ENCODE assay signal across 8 cellular contexts in genomic region chr6:54267798-54268197, GRCh38. TPM values are rescaled to one million over a fixed set of nuclear protein-coding genes. Genes with fewer than 3 reads are reported as not detected.
DNase-seq lines count a peak whose midpoint lies in the region; ATAC-seq, FAIRE-seq and TF ChIP-seq lines count a peak whose summit lies in the region.

No MANE protein-coding gene starts in this region.

- no peaks in the 10 kb centered on the region for H3F3A ChIP-seq in neural progenitor cell (ENCODE audit: low read depth)

- peaks cover 2% of the 10 kb centered on the region for H3K4me1 ChIP-seq in neural progenitor cell

- no peak overlapping the region for H2AFZ ChIP-seq in neural progenitor cell (replicated peaks)

- H3K36me3 ChIP-seq in bronchial epithelial cell (ENCODE audit: control insufficient read depth, insufficient read depth, low read length) (no peaks in the 10 kb centered on the region), neural progenitor cell (no peaks in the 10 kb centered on the region)

- H3K79me2 ChIP-seq in neural progenitor cell (ENCODE audit: low read depth), result no peaks in the 10 kb centered on the region

- H3K9me3 Mint-ChIP-seq in neural progenitor cell, result no peaks in the 10 kb centered on the region

- no peaks in the 10 kb centered on the region for H3K4me1 Mint-ChIP-seq in neural progenitor cell

- no peaks in the 10 kb centered on the region for H3K27me3 Mint-ChIP-seq in neural progenitor cell (ENCODE audit: insufficient read depth, low read depth)

- no peak overlapping the region for H3K4me2 ChIP-seq in neural progenitor cell

- FAIRE-seq in bronchial epithelial cell (lab: Jason Lieb, UNC), result no peak

- TF ChIP-seq CTCF in bronchial epithelial cell (IDR thresholded peaks at IDR 0.05; ENCODE audit: insufficient read depth, low read length, severe bottlenecking), result peak; percentile 42
- TF ChIP-seq CTCF in neural progenitor cell (IDR thresholded peaks at IDR 0.05), result peak; percentile 70

- H3K4me3 ChIP-seq in bronchial epithelial cell (ENCODE audit: low read depth, low read length), result no peak overlapping the region
- no peak overlapping the region for H3K4me3 ChIP-seq in neural progenitor cell

- no peaks in the 10 kb centered on the region for H3K9me3 ChIP-seq in neural progenitor cell (ENCODE audit: low read depth)

- no peak overlapping the region for H3K27ac ChIP-seq in neural progenitor cell

- no peaks in the 10 kb centered on the region for H3K36me3 Mint-ChIP-seq in neural progenitor cell

- no peak for ATAC-seq in esophagus mucosa
- ATAC-seq in HG03565 (IDR thresholded peaks at IDR 0.05; ENCODE audit: unreplicated experiment), result no peak

- no peak overlapping the region for H3K27ac Mint-ChIP-seq in neural progenitor cell

- H3K4me3 Mint-ChIP-seq in neural progenitor cell, result no peak overlapping the region

- H3K9ac ChIP-seq in neural progenitor cell, result no peak overlapping the region

- H3K27me3 ChIP-seq in bronchial epithelial cell (ENCODE audit: control insufficient read depth, insufficient read depth, low read length) (no peaks in the 10 kb centered on the region), neural progenitor cell (no peaks in the 10 kb centered on the region)

- no peaks in the 10 kb centered on the region for H4K20me1 ChIP-seq in neural progenitor cell (ENCODE audit: low read depth)

- peak; percentile 2 for DNase-seq in stimulated activated CD4-positive, alpha-beta T cell treated with anti-CD3 and anti-CD28 coated beads, Interleukin-15, amount 100 ng/mL, for 24 hours
- no peak for DNase-seq in stimulated activated CD4-positive, alpha-beta T cell treated with anti-CD3 and anti-CD28 coated beads, Interleukin-1b, Interleukin-23, amount 100 ng/mL, for 48 hours
- DNase-seq in NCI-H1105 treated with DMSO at 0.1 percent for 48 hours (lab: John Stamatoyannopoulos, UW), result peak; percentile 36
- DNase-seq in bronchial epithelial cell (ENCODE audit: low read depth), result peak; percentile 59
- peak; percentile 73 for DNase-seq in neural progenitor cell (ENCODE audit: low spot score)
- no peak for DNase-seq in effector CD4-positive, alpha-beta T cell

RNA-seq across cellular contexts. Expression of gene TINAG, which starts 40.4 kb away (rescaled TPM):
- total RNA-seq in bronchial epithelial cell, result not detected in 2 replicates
- not detected in 2 replicates for total RNA-seq in neural progenitor cell (ENCODE audit: low replicate concordance)
- total RNA-seq in esophagus mucosa, result not detected

Comparison
In these comparisons a context has a peak if more than half of its experiments do, and no peak if none do; other contexts are left out.
1. DNase-seq: peak in stimulated activated CD4-positive, alpha-beta T cell treated with anti-CD3 and anti-CD28 coated beads, Interleukin-15, amount 100 ng/mL, for 24 hours (single experiment), NCI-H1105 treated with DMSO at 0.1 percent for 48 hours (single experiment), bronchial epithelial cell (single experiment) and neural progenitor cell (single experiment); none in stimulated activated CD4-positive, alpha-beta T cell treated with anti-CD3 and anti-CD28 coated beads, Interleukin-1b, Interleukin-23, amount 100 ng/mL, for 48 hours (single experiment) and effector CD4-positive, alpha-beta T cell (single experiment).